ENCODE assay signal across 8 cellular contexts in the genomic region with DNA sequence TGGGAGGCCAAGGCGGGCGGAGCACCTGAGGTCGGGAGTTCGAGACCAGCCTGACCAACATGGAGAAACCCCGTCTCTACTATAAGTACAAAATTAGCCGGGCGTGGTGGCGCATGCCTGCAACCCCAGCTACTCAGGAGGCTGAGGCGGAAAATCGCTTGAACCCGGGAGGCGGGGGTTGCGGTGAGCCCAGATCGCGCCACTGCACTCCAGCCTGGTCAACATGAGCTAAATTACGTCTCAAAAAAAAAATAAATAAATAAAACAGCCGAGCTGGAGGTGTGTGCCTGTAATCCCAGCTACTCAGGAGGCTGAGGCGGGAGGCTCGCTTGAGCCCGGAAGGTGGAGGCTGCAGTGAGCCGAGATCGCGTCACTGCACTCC. TPM values are rescaled to one million over a fixed set of nuclear protein-coding genes. Genes with fewer than 3 reads are reported as not detected.
A peak's percentile ranks its signal among the peaks of the same experiment; 100 is the strongest.
DNase-seq lines count a peak whose midpoint lies in the region; ATAC-seq and TF ChIP-seq lines count a peak whose summit lies in the region.
"Not testable (repeated sequence)": the region's sequence is repeated elsewhere in the genome, so short reads cannot be mapped to it uniquely, and the experiment has no call there.

No MANE protein-coding gene starts in this region.

- H3K4me3 ChIP-seq in DND-41 (ENCODE audit: low read depth in 1 of 2, low read length in 2 of 2) (peak overlapping the region; percentile 78 to 85; a peak in 3 of 4 replicates), NB4 (ENCODE audit: low read depth, low read length) (peak overlapping the region; percentile 67), mammary epithelial cell (replicated peaks in 1 of 3; ENCODE audit: insufficient read depth in 1 of 3, low read depth in 2 of 3, low read length in 3 of 3) (peak overlapping the region; percentile 66 to 86 (median 77)), fibroblast of villous mesenchyme (ENCODE audit: low read depth, low read length) (peak overlapping the region; percentile 69), lung (peak overlapping the region; percentile 63), tibial artery (peak overlapping the region; percentile 58 to 75)

- H3K9me3 ChIP-seq in DND-41 (ENCODE audit: insufficient read depth, low read length, severe bottlenecking); mammary epithelial cell (replicated peaks; ENCODE audit: insufficient read depth, low read length); lung (ENCODE audit: control insufficient read depth in 2 of 2, insufficient read depth in 1 of 2, low read length in 1 of 2); tibial artery: not testable (repeated sequence)

- CTCF ChIA-PET in activated CD8-positive, alpha-beta T cell treated with anti-CD3 and anti-CD28 coated beads for 36 hours (lab: Charles Lee): interaction anchor here (1.0 to 5.2 kb wide), 36 partner anchors 12 to 456 kb away, joined by 3 to 76 read pairs (median 6); partner anchors contain the start of genes ADCY9, PAM16, TFAP4 and VASN
- CTCF ChIA-PET in mammary epithelial cell (lab: Charles Lee; ENCODE audit: low non-redundant PET): interaction anchor here (1.5 kb wide), 1 partner anchor 270 kb away, joined by 13 read pairs; no protein-coding TSS in a partner anchor

- H3K27ac Mint-ChIP-seq in activated CD8-positive, alpha-beta T cell treated with anti-CD3 and anti-CD28 coated beads for 36 hours: peak overlapping the region; percentile 98

- peak overlapping the region; percentile 94 for H2AFZ ChIP-seq in DND-41 (ENCODE audit: low read depth, low read length)
- peak overlapping the region; percentile 90 for H2AFZ ChIP-seq in mammary epithelial cell (ENCODE audit: low read depth, low read length)

- peaks cover 13% of the 10 kb centered on the region for H3K4me1 ChIP-seq in DND-41 (ENCODE audit: insufficient read depth, low read length)
- H3K4me1 ChIP-seq in mammary epithelial cell (ENCODE audit: insufficient read depth, low read length); lung (ENCODE audit: control insufficient read depth in 2 of 2, insufficient read depth in 2 of 2, low read length in 2 of 2); tibial artery: not testable (repeated sequence)

- not testable (repeated sequence) for H3K27me3 Mint-ChIP-seq in activated CD8-positive, alpha-beta T cell treated with anti-CD3 and anti-CD28 coated beads for 36 hours

- peak overlapping the region; percentile 96 for H3K4me3 Mint-ChIP-seq in activated CD8-positive, alpha-beta T cell treated with anti-CD3 and anti-CD28 coated beads for 36 hours

- H3K4me2 ChIP-seq in DND-41 (ENCODE audit: insufficient read depth, low read length) (peak overlapping the region; percentile 84), mammary epithelial cell (ENCODE audit: insufficient read depth, low read depth, low read length) (peak overlapping the region; percentile 85)

- ATAC-seq in DND-41 (ENCODE audit: insufficient read depth, low read depth); activated CD8-positive, alpha-beta T cell treated with anti-CD3 and anti-CD28 coated beads for 36 hours; lung (ENCODE audit: insufficient read depth, low FRiP score): not testable (repeated sequence)

- not testable (repeated sequence) for H3K9me3 Mint-ChIP-seq in activated CD8-positive, alpha-beta T cell treated with anti-CD3 and anti-CD28 coated beads for 36 hours

- not testable (repeated sequence) for TF ChIP-seq CTCF in DND-41 (IDR thresholded peaks at IDR 0.05; ENCODE audit: borderline replicate concordance, extremely low read depth, low read length, poor library complexity, severe bottlenecking); NB4 (IDR thresholded peaks at IDR 0.05; ENCODE audit: low read depth, low read length); activated CD8-positive, alpha-beta T cell treated with anti-CD3 and anti-CD28 coated beads for 36 hours (IDR thresholded peaks at IDR 0.05); mammary epithelial cell (conservative IDR thresholded peaks at IDR 0.05 in 1 of 2, IDR thresholded peaks at IDR 0.05 in 1 of 2; ENCODE audit: extremely low read depth in 1 of 2, insufficient read depth in 1 of 2, low read depth in 1 of 2, low read length in 2 of 2); fibroblast of villous mesenchyme (IDR thresholded peaks at IDR 0.05; ENCODE audit: insufficient read depth, low read depth, low read length); lung (IDR thresholded peaks at IDR 0.05; ENCODE audit: control extremely low read depth, extremely low read depth); tibial artery (IDR thresholded peaks at IDR 0.05)

- intact Hi-C loops in activated CD8-positive, alpha-beta T cell treated with anti-CD3 and anti-CD28 coated beads for 36 hours (cut with micrococcal nuclease): not testable (repeated sequence)
- intact Hi-C loops in mammary epithelial cell (cut with micrococcal nuclease): loop anchor here (1.0 to 10.0 kb wide), 2 partner anchors 138 to 478 kb away; no protein-coding TSS in a partner anchor
- intact Hi-C loops in posterior vena cava (cut with DNase I): loop anchor here in 1 of 2 donors (10.0 kb wide), 1 partner anchor 268 kb away; no protein-coding TSS in a partner anchor
- intact Hi-C loops in tibial artery (cut with DNase I; ENCODE audit: low total_unique reads): loop anchor here (5.0 kb wide), 1 partner anchor 136 kb away; the partner anchor contains the start of gene ADCY9

- H3K27ac ChIP-seq in DND-41 (ENCODE audit: low read length): peak overlapping the region; percentile 79
- peak overlapping the region; percentile 71 for H3K27ac ChIP-seq in mammary epithelial cell (ENCODE audit: insufficient read depth, low read depth, low read length)
- H3K27ac ChIP-seq in lung (ENCODE audit: low read depth in 1 of 2, low read length in 1 of 2): peak overlapping the region; percentile 91 to 97
- H3K27ac ChIP-seq in tibial artery: peak overlapping the region; percentile 93 to 95

- H3K36me3 ChIP-seq in DND-41 (ENCODE audit: insufficient read depth, low read length); mammary epithelial cell (ENCODE audit: insufficient read depth, low read length); lung (ENCODE audit: control insufficient read depth in 2 of 2, insufficient read depth in 2 of 2, low read length in 2 of 2): not testable (repeated sequence)
- peaks cover 0 to 14% (median 0%) of the 10 kb centered on the region in 3 donors for H3K36me3 ChIP-seq in tibial artery

- H3K4me1 Mint-ChIP-seq in activated CD8-positive, alpha-beta T cell treated with anti-CD3 and anti-CD28 coated beads for 36 hours (ENCODE audit: low read depth): not testable (repeated sequence)

- dilution Hi-C loops in mammary epithelial cell (cut with HindIII; ENCODE audit: low sequenced_read_pairs): loop anchor here (5.0 to 10.0 kb wide), 3 partner anchors 36 to 92 kb away; partner anchors contain the start of gene GLIS2

- H4K20me1 ChIP-seq in DND-41 (ENCODE audit: insufficient read depth, low read length); mammary epithelial cell (ENCODE audit: insufficient read depth, low read length): not testable (repeated sequence)

- BruUV-seq in mammary epithelial cell (replicated peaks; lab: Mats Ljungman, UMichigan): not testable (repeated sequence)

- not testable (repeated sequence) for TF ChIP-seq POLR2A in NB4 (IDR thresholded peaks at IDR 0.05; ENCODE audit: extremely low read depth, insufficient read length)

- not testable (repeated sequence) for H3K36me3 Mint-ChIP-seq in activated CD8-positive, alpha-beta T cell treated with anti-CD3 and anti-CD28 coated beads for 36 hours (ENCODE audit: low read depth)

- in situ Hi-C loops in mammary epithelial cell (cut with MboI; ENCODE audit: low sequenced_read_pairs in 2 of 2): loop anchor here in 1 of 2 donors (10.0 to 25.0 kb wide), 3 partner anchors 48 to 159 kb away; partner anchors contain the start of genes ADCY9 and CORO7

- WGBS in mammary epithelial cell (ENCODE audit: low coverage, missing lambda C conversion rate): 97% methylated on average over 12 of the region's 23 CpGs
- 61 to 62% methylated on average over 23 of the region's 23 CpGs for WGBS in lung, 2 donors

- H3K9ac ChIP-seq in DND-41 (ENCODE audit: low read depth, low read length) (peak overlapping the region; percentile 86), mammary epithelial cell (ENCODE audit: insufficient read depth, low read length) (peak overlapping the region; percentile 79)

- POLR2A ChIA-PET in activated CD8-positive, alpha-beta T cell treated with anti-CD3 and anti-CD28 coated beads for 36 hours (lab: Charles Lee): interaction anchor here (0.6 to 4.8 kb wide), 15 partner anchors 11 to 374 kb away, joined by 3 to 78 read pairs (median 4); partner anchors contain the start of genes ADCY9, PAM16, SRL and TFAP4

- H3K79me2 ChIP-seq in DND-41 (ENCODE audit: insufficient read depth, low read length); mammary epithelial cell (ENCODE audit: insufficient read depth, low read length): not testable (repeated sequence)

- not testable (repeated sequence) for DNase-seq in DND-41; NB4 (ENCODE audit: low read depth); activated CD8-positive, alpha-beta T cell treated with anti-CD3 and anti-CD28 coated beads for 36 hours; mammary epithelial cell; fibroblast of villous mesenchyme (ENCODE audit: low read depth); lung (ENCODE audit: low spot score); tibial artery
- peak; percentile 84 for DNase-seq in posterior vena cava (ENCODE audit: low spot score)

- H3K27me3 ChIP-seq in DND-41 (ENCODE audit: insufficient read depth, low read length, poor library complexity); mammary epithelial cell (ENCODE audit: insufficient read depth, low read length); lung (ENCODE audit: control insufficient read depth, insufficient read depth); tibial artery: not testable (repeated sequence)

RNA-seq across cellular contexts. Expression of gene SRL, which starts 11.1 kb away (rescaled TPM):
- not detected for total RNA-seq in activated CD8-positive, alpha-beta T cell treated with anti-CD3 and anti-CD28 coated beads for 36 hours
- total RNA-seq in mammary epithelial cell (under 1 TPM in 1 of 2 donors, not detected in 1; under 0.01 TPM), fibroblast of villous mesenchyme (under 0.01 and 0.43 TPM in 2 replicates), lung (1 to 10 TPM; 2.1 to 2.9 TPM), posterior vena cava (1 to 10 TPM; 4.1 to 4.6 TPM)
- polyA plus RNA-seq in mammary epithelial cell (not detected), lung (under 1 TPM; 0.30 to 0.37 TPM)
- polyA minus RNA-seq in mammary epithelial cell: not detected

RNA-seq across cellular contexts. Expression of gene TFAP4, which starts 19.8 kb away (rescaled TPM):
- total RNA-seq in activated CD8-positive, alpha-beta T cell treated with anti-CD3 and anti-CD28 coated beads for 36 hours: 10 to 100 TPM; 34.6 to 36.6 TPM
- total RNA-seq in mammary epithelial cell (10 to 100 TPM in 1 of 2 donors, 1 to 10 TPM in 1; 3.3 to 13.0 TPM), fibroblast of villous mesenchyme (4.7 and 7.7 TPM in 2 replicates), lung (10 to 100 TPM in 1 of 2 donors, 1 to 10 TPM in 1; 9.7 to 12.3 TPM), posterior vena cava (1 to 10 TPM; 4.0 to 5.4 TPM)
- polyA plus RNA-seq in mammary epithelial cell (9.5 TPM), lung (10 to 100 TPM in 1 of 2 donors, 1 to 10 TPM in 1; 5.7 to 10.5 TPM)
- polyA minus RNA-seq in mammary epithelial cell: 6.4 TPM
